ENCODE assay signal across 8 cellular contexts in genomic region chr2:85436836-85437487, GRCh38. TPM values are rescaled to one million over a fixed set of nuclear protein-coding genes. Genes with fewer than 3 reads are reported as not detected.
DNase-seq lines count a peak whose midpoint lies in the region; ATAC-seq, FAIRE-seq and TF ChIP-seq lines count a peak whose summit lies in the region.

No MANE protein-coding gene starts in this region.

- no peaks in the 10 kb centered on the region for H3K27me3 ChIP-seq in ACC112 (ENCODE audit: insufficient read depth, low read length)
- H3K27me3 ChIP-seq in GM12878 (replicated peaks in 1 of 2; ENCODE audit: control insufficient read depth in 2 of 2, insufficient read depth in 2 of 2, low read length in 1 of 2) = no peaks in the 10 kb centered on the region
- H3K27me3 ChIP-seq in aorta (ENCODE audit: control insufficient read depth in 1 of 2, insufficient read depth in 2 of 2, low read length in 1 of 2) = no peaks in the 10 kb centered on the region

- 0 out of 2 replicates have a peak overlapping the region, but pooled peaks have one; percentile 4 for H3K9ac ChIP-seq in GM12878 (ENCODE audit: control insufficient read depth, insufficient read depth, low read length)

- TF ChIP-seq EP300 in GM12878 (IDR thresholded peaks at IDR 0.05; ENCODE audit: borderline replicate concordance in 1 of 2, control insufficient read depth in 1 of 2, low read depth in 2 of 2, low read length in 2 of 2) = no peak

- POLR2A ChIA-PET in GM12878 (lab: Charles Lee) = interaction anchor here (0.8 to 2.4 kb wide), 6 partner anchors 10 to 122 kb away, joined by 5 to 11 read pairs (median 6); partner anchors contain the start of genes MAT2A and SH2D6

- peak overlapping the region; percentile 87 for H3K27ac ChIP-seq in ACC112 (ENCODE audit: low read depth, low read length)
- H3K27ac ChIP-seq in GM12878 (ENCODE audit: control insufficient read depth, insufficient read depth) = no peak overlapping the region
- H3K27ac ChIP-seq in aorta (ENCODE audit: low read depth in 1 of 2, low read length in 2 of 2) = peak overlapping the region in 1 of 2 donors; percentile 75

- FAIRE-seq in GM12878 (lab: Jason Lieb, UNC) = no peak

- TF ChIP-seq POLR2A in GM12878 (IDR thresholded peaks at IDR 0.05; ENCODE audit: low read depth, low read length) = no peak

- RAD21 ChIA-PET in GM12878 (lab: Charles Lee; ENCODE audit: unreplicated experiment) = interaction anchor here (0.6 to 2.2 kb wide), 6 partner anchors 18 to 1005 kb away, joined by 3 to 16 read pairs (median 6); partner anchors contain the start of genes KDM3A, MAT2A and SH2D6

- TF ChIP-seq CTCF in GM12878 (IDR thresholded peaks at IDR 0.05 in 2 of 3, conservative IDR thresholded peaks at IDR 0.05 in 1 of 3; ENCODE audit: control insufficient read depth in 2 of 3, extremely low read depth in 1 of 3, insufficient read depth in 1 of 3, low read depth in 3 of 3, low read length in 3 of 3) = no peak

- peak; percentile 8 for ATAC-seq in HG02852 (IDR thresholded peaks at IDR 0.05; ENCODE audit: unreplicated experiment)
- ATAC-seq in GM12878 = peak; percentile 2; the same call in 1 of the 3 replicates
- ATAC-seq in aorta (ENCODE audit: low FRiP score) = no peak

- SMC1A ChIA-PET in GM12878 (lab: Charles Lee; ENCODE audit: uncharacterized antibody, unreplicated experiment) = interaction anchor here (0.6 to 3.2 kb wide), 3 partner anchors 17 to 1268 kb away, joined by 3 to 18 read pairs (median 6); partner anchors contain the start of gene MAT2A

- H2AFZ ChIP-seq in ACC112 (ENCODE audit: low read length, unreplicated experiment) = no peak overlapping the region
- peak overlapping the region; percentile 87 for H2AFZ ChIP-seq in GM12878 (ENCODE audit: control insufficient read depth, low read depth, low read length)

- CTCF ChIA-PET in GM12878 (lab: Yijun Ruan, JAX) = interaction anchor here (0.6 to 1.8 kb wide), 6 partner anchors 16 to 311 kb away, joined by 3 to 8 read pairs (median 4); no protein-coding TSS in a partner anchor

- no TSS peak for BruUV-seq in GM12878 (replicated peaks; lab: Mats Ljungman, UMichigan)

- peak overlapping the region; percentile 67 for H3K4me2 ChIP-seq in GM12878 (ENCODE audit: control insufficient read depth, insufficient read depth)

- H3K79me2 ChIP-seq in ACC112 (ENCODE audit: control insufficient read depth, insufficient read depth, low read length, unreplicated experiment) (no peaks in the 10 kb centered on the region), GM12878 (ENCODE audit: control insufficient read depth, insufficient read depth, low read length) (no peaks in the 10 kb centered on the region)

- in situ Hi-C loops in GM12878 (cut with MboI) = no loop called here

- WGBS in GM12878 (ENCODE audit: insufficient coverage, insufficient replicate concordance, low lambda C conversion rate, missing lambda C conversion rate) = 60% methylated on average over 10 of the region's 10 CpGs
- 75 to 86% methylated on average over 10 of the region's 10 CpGs for WGBS in aorta, 2 donors

- intact Hi-C loops in GM12878 (cut with micrococcal nuclease; ENCODE audit: unreplicated experiment) (no loop called here), aorta (cut with DNase I) (loop anchor here in 1 of 2 donors (10.0 kb wide), 1 partner anchor 58 kb away; no protein-coding TSS in a partner anchor)

- DNase-seq in GM12878 (ENCODE audit: low read depth, low spot score) (no peak), myocyte (ENCODE audit: low read depth) (peak; percentile 36), activated gamma-delta T cell (lab: John Stamatoyannopoulos, UW) (no peak), aorta (no peak)
- DNase-seq in activated CD4-positive, CD25-positive, alpha-beta regulatory T cell treated with anti-CD3 and anti-CD28 coated beads, Interleukin-2, amount 50 U/mL, for 72 hours = no peak
- no peak for DNase-seq in stimulated activated CD4-positive, alpha-beta T cell treated with anti-CD3 and anti-CD28 coated beads, Interleukin-12 subunit alpha, Interleukin-12 subunit beta, amount 100 ng/mL, for 4 hours

- TF ChIP-seq RAD21 in GM12878 (IDR thresholded peaks at IDR 0.05; ENCODE audit: insufficient read depth, low read depth, low read length) = no peak

- H4K20me1 ChIP-seq in GM12878 (ENCODE audit: control insufficient read depth, insufficient read depth) = no peaks in the 10 kb centered on the region

- H3K4me1 ChIP-seq in ACC112 (ENCODE audit: control insufficient read depth, insufficient read depth, low read length, unreplicated experiment) = peaks cover 36% of the 10 kb centered on the region
- peaks cover 8% of the 10 kb centered on the region; the same call in 1 of the 2 replicates for H3K4me1 ChIP-seq in GM12878 (ENCODE audit: control insufficient read depth, insufficient read depth, low read length)
- H3K4me1 ChIP-seq in aorta (ENCODE audit: control insufficient read depth in 1 of 2, insufficient read depth in 2 of 2, low read length in 2 of 2) = no peaks in the 10 kb centered on the region

- H3K36me3 ChIP-seq in ACC112 (ENCODE audit: insufficient read depth, low read length) (no peaks in the 10 kb centered on the region), GM12878 (ENCODE audit: control insufficient read depth in 2 of 2, insufficient read depth in 2 of 2, low read length in 1 of 2) (no peaks in the 10 kb centered on the region), aorta (ENCODE audit: control insufficient read depth in 1 of 2, insufficient read depth in 2 of 2, low read length in 1 of 2) (no peaks in the 10 kb centered on the region)

- peak overlapping the region; percentile 70; the same call in 1 of the 2 replicates for H3K4me3 ChIP-seq in ACC112 (ENCODE audit: low read depth, low read length)
- H3K4me3 ChIP-seq in GM12878 = no peak overlapping the region
- no peak overlapping the region for H3K4me3 ChIP-seq in aorta (ENCODE audit: low read length in 2 of 2)

- H3K9me3 ChIP-seq in GM12878 (replicated peaks; ENCODE audit: control insufficient read depth, insufficient read depth, low read length) (no peaks in the 10 kb centered on the region), aorta (ENCODE audit: control insufficient read depth, low read length) (no peaks in the 10 kb centered on the region)

TF ChIP-seq in GM12878, 131 proteins besides CTCF, POLR2A, EP300 and RAD21:
- TF ChIP-seq ZSCAN29 (IDR thresholded peaks at IDR 0.05) (no peak), FOXK2 (IDR thresholded peaks at IDR 0.05) (no peak), JUND (IDR thresholded peaks at IDR 0.05; ENCODE audit: low read depth, low read length) (no peak), IKZF2 (IDR thresholded peaks at IDR 0.05) (no peak)

RNA-seq across cellular contexts. Expression of gene SH2D6, which starts 18.4 kb away (rescaled TPM):
- total RNA-seq in GM12878 (2013; cell fraction: nucleolus; rRNA removed) = not detected in 2 replicates
- 0.23 TPM in 1 of 2 replicates, not detected in the other for total RNA-seq in GM12878 (2014; rRNA removed)
- 0.23 and 0.40 TPM in 2 replicates for total RNA-seq in GM12878 (2014; rRNA removed; fragmentation: Illumina TruSeq; extraction: Trizol)
- 0.43 and 0.59 TPM in 2 replicates for total RNA-seq in GM12878 (2021)
- not detected for polyA plus RNA-seq in GM12878 (2011; ENCODE audit: low read depth)
- polyA plus RNA-seq in GM12878 (2011; rRNA removed) = 0.13 and 0.27 TPM in 2 replicates
- polyA plus RNA-seq in GM12878 (2011; cell fraction: cytosol; rRNA removed) = 0.10 TPM in 2 replicates
- 0.44 and 0.84 TPM in 2 replicates for polyA plus RNA-seq in GM12878 (2011; cell fraction: nucleus; rRNA removed)
- 0.18 TPM in 1 of 2 replicates, not detected in the other for polyA plus RNA-seq in GM12878 (2012)
- polyA plus RNA-seq in GM12878 (2014; fragmentation: Illumina TruSeq; extraction: Trizol) = not detected in 2 replicates
- not detected for polyA plus RNA-seq in GM12878 (2014; fragmentation: Nextera tagmentation; extraction: Ambion mirVana)
- 0.99 TPM in 1 of 2 replicates, not detected in the other for polyA plus RNA-seq in GM12878 (2014; rRNA removed)
- polyA plus RNA-seq in GM12878 (2016; fragmentation: Nextera tagmentation; extraction: Ambion mirVana) = not detected
- polyA minus RNA-seq in GM12878 (2011; rRNA and poly(A)+ RNA removed) = not detected in 2 replicates
- 3.1 TPM in 1 of 2 replicates, not detected in the other for polyA minus RNA-seq in GM12878 (2011; cell fraction: cytosol; rRNA and poly(A)+ RNA removed)
- polyA minus RNA-seq in GM12878 (2011; cell fraction: nucleus; rRNA and poly(A)+ RNA removed) = 0.85 and 1.1 TPM in 2 replicates
- 4.9 and 5.3 TPM in 2 replicates for total RNA-seq in myocyte
- polyA plus RNA-seq in myocyte (2012) = 5.7 TPM
- total RNA-seq in aorta = not detected
- polyA plus RNA-seq in aorta = 1 to 10 TPM in 1 of 2 donors, not detected in 1; 1.5 TPM

RNA-seq across cellular contexts. Expression of gene CAPG, which starts 26.8 kb away (rescaled TPM):
- total RNA-seq in GM12878 (2013; cell fraction: nucleolus; rRNA removed) = 25.6 and 33.4 TPM in 2 replicates
- 132 and 139 TPM in 2 replicates for total RNA-seq in GM12878 (2014; rRNA removed)
- total RNA-seq in GM12878 (2014; rRNA removed; fragmentation: Illumina TruSeq; extraction: Trizol) = 91.7 and 95.6 TPM in 2 replicates
- 109 and 139 TPM in 2 replicates for total RNA-seq in GM12878 (2021)
- polyA plus RNA-seq in GM12878 (2011; ENCODE audit: low read depth) = 7.1 TPM
- 29.9 and 47.6 TPM in 2 replicates for polyA plus RNA-seq in GM12878 (2011; rRNA removed)
- polyA plus RNA-seq in GM12878 (2011; cell fraction: cytosol; rRNA removed) = 68.7 and 99.0 TPM in 2 replicates
- polyA plus RNA-seq in GM12878 (2011; cell fraction: nucleus; rRNA removed) = 44.1 and 53.0 TPM in 2 replicates
- polyA plus RNA-seq in GM12878 (2012) = 15.4 and 29.0 TPM in 2 replicates
- polyA plus RNA-seq in GM12878 (2014; fragmentation: Illumina TruSeq; extraction: Trizol) = 21.9 and 74.5 TPM in 2 replicates
- polyA plus RNA-seq in GM12878 (2014; fragmentation: Nextera tagmentation; extraction: Ambion mirVana) = 10 to 100 TPM; 26.3 to 65.6 TPM
- 169 and 192 TPM in 2 replicates for polyA plus RNA-seq in GM12878 (2014; rRNA removed)
- 100 to 1,000 TPM; 110 to 129 TPM for polyA plus RNA-seq in GM12878 (2016; fragmentation: Nextera tagmentation; extraction: Ambion mirVana)
- polyA minus RNA-seq in GM12878 (2011; rRNA and poly(A)+ RNA removed) = 21.1 and 38.2 TPM in 2 replicates
- polyA minus RNA-seq in GM12878 (2011; cell fraction: cytosol; rRNA and poly(A)+ RNA removed) = 14.4 and 19.4 TPM in 2 replicates
- polyA minus RNA-seq in GM12878 (2011; cell fraction: nucleus; rRNA and poly(A)+ RNA removed) = 5.7 and 9.5 TPM in 2 replicates
- 53.7 and 59.0 TPM in 2 replicates for total RNA-seq in myocyte
- 62.9 TPM for polyA plus RNA-seq in myocyte (2012)
- total RNA-seq in aorta = 10 to 100 TPM; 67.1 to 78.5 TPM
- 100 to 1,000 TPM in 1 of 2 donors, 10 to 100 TPM in 1; 24.9 to 103 TPM for polyA plus RNA-seq in aorta
